ENCODE assay signal across 30 cellular contexts in genomic region chr5:154205441-154206117, GRCh38. TPM values are rescaled to one million over a fixed set of nuclear protein-coding genes. Genes with fewer than 3 reads are reported as not detected.
DNase-seq lines count a peak whose midpoint lies in the region; ATAC-seq and TF ChIP-seq lines count a peak whose summit lies in the region.
"Had no signal": no experiment of that assay in that cellular context is flagged by ENCODE, and none has a peak within 500 bp of the region (broad histone marks: within the 10 kb centered on the region; RNA-seq: fewer than 3 reads in every experiment).

No MANE protein-coding gene starts in this region.

- H3K4me3 Mint-ChIP-seq in CD4-positive, CD25-positive, alpha-beta regulatory T cell, result no peak overlapping the region
- H3K4me3 Mint-ChIP-seq in HFFc6, result no peak overlapping the region; the same call in 1 of the 2 replicates
- H3K4me3 Mint-ChIP-seq: activated CD8-positive, alpha-beta memory T cell treated with anti-CD3 and anti-CD28 coated beads, Interleukin-2, amount 10 ng/mL, durations not matched to agents 7 days and 5 days; stimulated activated naive B cell treated with anti-CD40 and anti-IgM and Interleukin-4, amounts not matched to agents 10 μg/mL and 1 μg/mL and 100 μg/mL, for 72 hours; T-helper 2 cell treated with Interferon-gamma antibody and Interleukin-4, amounts not matched to agents 5 μg/mL and 100 μg/mL, for 36 hours had no signal

- H3K27me3 Mint-ChIP-seq in CD4-positive, CD25-positive, alpha-beta regulatory T cell, result no peaks in the 10 kb centered on the region
- no peaks in the 10 kb centered on the region; the same call in none of the 2 replicates for H3K27me3 Mint-ChIP-seq in HFFc6 (ENCODE audit: insufficient read depth)
- H3K27me3 Mint-ChIP-seq: activated CD8-positive, alpha-beta memory T cell treated with anti-CD3 and anti-CD28 coated beads, Interleukin-2, amount 10 ng/mL, durations not matched to agents 7 days and 5 days; stimulated activated naive B cell treated with anti-CD40 and anti-IgM and Interleukin-4, amounts not matched to agents 10 μg/mL and 1 μg/mL and 100 μg/mL, for 72 hours had no signal

- TF ChIP-seq CTCF in HFFc6 (IDR thresholded peaks at IDR 0.05) (no peak), astrocyte of the spinal cord (IDR thresholded peaks at IDR 0.05; ENCODE audit: low read depth, low read length) (no peak)

- peaks cover 41% of the 10 kb centered on the region for H3K36me3 Mint-ChIP-seq in CD4-positive, CD25-positive, alpha-beta regulatory T cell
- peaks cover 60% of the 10 kb centered on the region for H3K36me3 Mint-ChIP-seq in HFFc6 (ENCODE audit: low read depth)

- no peaks in the 10 kb centered on the region for H3K27me3 ChIP-seq in CD4-positive, CD25-positive, alpha-beta regulatory T cell (ENCODE audit: control insufficient read depth, insufficient read depth, low read length)
- H3K27me3 ChIP-seq: suprapubic skin had no signal

- no peaks in the 10 kb centered on the region for H3K9me3 Mint-ChIP-seq in CD4-positive, CD25-positive, alpha-beta regulatory T cell
- H3K9me3 Mint-ChIP-seq in HFFc6, result 0 out of 2 replicates have a peak, but pooled peaks cover 5% of the 10 kb centered on the region
- H3K9me3 Mint-ChIP-seq: stimulated activated naive B cell treated with anti-CD40 and anti-IgM and Interleukin-4, amounts not matched to agents 10 μg/mL and 1 μg/mL and 100 μg/mL, for 72 hours; T-helper 2 cell treated with Interferon-gamma antibody and Interleukin-4, amounts not matched to agents 5 μg/mL and 100 μg/mL, for 36 hours had no signal

- H3K36me3 ChIP-seq in CD4-positive, CD25-positive, alpha-beta regulatory T cell (ENCODE audit: control insufficient read depth, insufficient read depth, low read length), result peaks cover 20% of the 10 kb centered on the region
- H3K36me3 ChIP-seq: suprapubic skin had no signal

- peaks cover 17% of the 10 kb centered on the region for H3K4me1 ChIP-seq in CD4-positive, CD25-positive, alpha-beta regulatory T cell (ENCODE audit: control insufficient read depth, insufficient read depth, low read length, poor library complexity, severe bottlenecking)

- no peak for ATAC-seq in CD4-positive, CD25-positive, alpha-beta regulatory T cell (ENCODE audit: low read depth in 2 of 2)
- no peak for ATAC-seq in HG03280 (IDR thresholded peaks at IDR 0.05; ENCODE audit: unreplicated experiment)
- ATAC-seq: activated CD8-positive, alpha-beta memory T cell treated with anti-CD3 and anti-CD28 coated beads, Interleukin-2, amount 10 ng/mL, durations not matched to agents 7 days and 5 days; activated T-cell treated with anti-CD3 and anti-CD28 coated beads, Interleukin-2, amount 50 U/mL, for 72 hours; esophagus mucosa; left lobe of liver; sciatic nerve; stimulated activated naive B cell treated with anti-CD40 and anti-IgM and Interleukin-4, amounts not matched to agents 10 μg/mL and 1 μg/mL and 100 μg/mL, for 72 hours had no signal

- DNase-seq in CD4-positive, CD25-positive, alpha-beta regulatory T cell, result no peak
- DNase-seq in HFFc6, result peak; percentile 43
- peak; percentile 68 for DNase-seq in astrocyte of the spinal cord (ENCODE audit: low read depth, low spot score)
- DNase-seq in glomerular visceral epithelial cell (ENCODE audit: extremely low spot score), result peak; percentile 71
- no peak for DNase-seq in RKO (ENCODE audit: low spot score)
- DNase-seq in medulla oblongata (ENCODE audit: extremely low spot score), result no peak
- DNase-seq in T1000 (lab: John Stamatoyannopoulos, UW), result no peak
- DNase-seq: activated CD4-positive, alpha-beta T cell treated with anti-CD3 and anti-CD28 coated beads, Interleukin-2, amount 50 U/mL, for 1 hour; activated CD8-positive, alpha-beta memory T cell treated with anti-CD3 and anti-CD28 coated beads, Interleukin-2, amount 10 ng/mL, durations not matched to agents 7 days and 5 days; activated naive CD4-positive, alpha-beta T cell treated with Interleukin-2 at 50 U/mL for 16 hours; activated T-cell treated with anti-CD3 and anti-CD28 coated beads, Interleukin-2, amount 50 U/mL, for 72 hours; DND-41; H7; KG1; MM.1S; NCI-H1417 treated with DMSO at 0.1 percent for 48 hours; NCI-H2107; NCI-H446; NCI-H774; stimulated activated CD4-positive, alpha-beta T cell treated with anti-CD3 and anti-CD28 coated beads, Interleukin-4, amount 100 ng/mL, for 4 hours; stimulated activated naive B cell treated with anti-CD40 and anti-IgM and Interleukin-4, amounts not matched to agents 10 μg/mL and 1 μg/mL and 100 μg/mL, for 72 hours had no signal

- in situ Hi-C loops in astrocyte of the spinal cord (cut with HindIII; ENCODE audit: low sequenced_read_pairs), result no loop called here

- H3K9me3 ChIP-seq in CD4-positive, CD25-positive, alpha-beta regulatory T cell (ENCODE audit: control insufficient read depth in 2 of 2, low read length in 2 of 2), result peaks cover 0 to 5% of the 10 kb centered on the region in 2 experiments
- H3K9me3 ChIP-seq: suprapubic skin had no signal

- peaks cover 17 to 44% (median 31%) of the 10 kb centered on the region in 4 donors for H3K4me1 Mint-ChIP-seq in CD4-positive, CD25-positive, alpha-beta regulatory T cell
- H3K4me1 Mint-ChIP-seq in HFFc6 (ENCODE audit: low read depth), result peaks cover 81% of the 10 kb centered on the region

- no peak overlapping the region for H3K4me3 ChIP-seq in CD4-positive, CD25-positive, alpha-beta regulatory T cell (ENCODE audit: low read depth, low read length)
- H3K4me3 ChIP-seq in astrocyte of the spinal cord (ENCODE audit: low read depth, low read length), result no peak overlapping the region
- H3K4me3 ChIP-seq: coronary artery, suprapubic skin had no signal

- peak overlapping the region in 2 of 3 donors; percentile 52 to 72 for H3K27ac Mint-ChIP-seq in CD4-positive, CD25-positive, alpha-beta regulatory T cell
- peak overlapping the region; percentile 89 for H3K27ac Mint-ChIP-seq in HFFc6
- H3K27ac Mint-ChIP-seq: activated CD8-positive, alpha-beta memory T cell treated with anti-CD3 and anti-CD28 coated beads, Interleukin-2, amount 10 ng/mL, durations not matched to agents 7 days and 5 days; stimulated activated naive B cell treated with anti-CD40 and anti-IgM and Interleukin-4, amounts not matched to agents 10 μg/mL and 1 μg/mL and 100 μg/mL, for 72 hours; T-helper 2 cell treated with Interferon-gamma antibody and Interleukin-4, amounts not matched to agents 5 μg/mL and 100 μg/mL, for 36 hours had no signal

- no peak overlapping the region for H3K27ac ChIP-seq in CD4-positive, CD25-positive, alpha-beta regulatory T cell (ENCODE audit: insufficient read depth, low read length, poor library complexity, severe bottlenecking)
- H3K27ac ChIP-seq: C4-2B, coronary artery, suprapubic skin, VCaP had no signal

RNA-seq across cellular contexts. Expression of gene GALNT10, which starts 15.0 kb away (rescaled TPM):
- total RNA-seq in CD4-positive, CD25-positive, alpha-beta regulatory T cell, result 43.4 TPM
- polyA plus RNA-seq in CD4-positive, CD25-positive, alpha-beta regulatory T cell, result 10 to 100 TPM in 3 of 4 donors, 1 to 10 TPM in 1; 8.4 to 18.2 (median 13.0) TPM
- total RNA-seq in HFFc6 (2021; fragmentation: NEBNext Ultra II Directional; extraction: Animal tissue kit (Norgen Biotek cat#: 25700)), result 100 to 1,000 TPM; 129 to 161 (median 157) TPM

Comparison
In these comparisons a context has a peak if more than half of its experiments do, and no peak if none do; other contexts are left out.
1. DNase-seq: peak in HFFc6 (single experiment), astrocyte of the spinal cord (single experiment) and glomerular visceral epithelial cell (single experiment); none in CD4-positive, CD25-positive, alpha-beta regulatory T cell (0 of 3), RKO (single experiment), medulla oblongata (single experiment) and T1000 (single experiment).